2 cellular contexts compared by ENCODE assay signal in the genomic region with DNA sequence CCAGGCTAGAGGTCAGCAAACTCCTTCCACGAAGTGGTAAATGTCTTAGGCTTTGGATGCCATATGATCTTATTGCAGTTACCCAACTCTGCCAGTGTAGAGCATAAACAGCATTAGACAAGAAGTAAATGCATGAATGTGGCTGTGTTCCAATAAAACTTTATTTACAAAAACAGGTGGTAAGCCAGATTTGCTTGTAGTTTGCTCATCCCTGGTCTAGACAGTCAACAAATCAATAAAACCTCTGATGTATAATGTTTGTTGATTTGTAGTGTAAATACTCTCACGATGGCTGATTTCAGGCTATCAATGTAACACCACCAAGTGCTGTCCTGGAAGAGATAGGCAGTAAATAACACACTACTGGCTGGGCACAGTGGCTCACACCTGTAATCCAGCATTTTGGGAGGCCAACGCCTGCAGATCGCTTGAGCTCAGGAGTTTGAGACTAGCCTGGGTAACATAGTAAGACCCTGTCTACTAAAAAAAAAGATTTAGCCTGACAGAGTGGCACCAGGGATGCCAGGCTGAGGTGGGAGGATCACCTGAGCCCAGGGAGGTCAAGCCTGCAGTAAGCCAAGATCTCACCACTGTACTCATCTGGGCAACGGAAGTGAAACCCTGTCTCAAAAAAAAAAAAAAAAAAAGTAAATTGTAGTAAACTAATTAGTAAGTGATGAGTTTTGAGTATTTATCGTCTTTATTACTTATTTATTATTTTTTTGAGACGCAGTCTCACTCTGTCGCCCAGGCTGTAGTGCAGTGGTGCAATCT.
TF ChIP-seq lines count a peak whose summit lies in the region.

No MANE protein-coding gene starts in this region.

TF ChIP-seq in K562, 482 proteins besides CTCF, POLR2A, EP300 and RAD21:
- no peak for TF ChIP-seq ZNF436 (CRISPR knock-in tag; IDR thresholded peaks at IDR 0.05)
- TF ChIP-seq, protein P1, sequence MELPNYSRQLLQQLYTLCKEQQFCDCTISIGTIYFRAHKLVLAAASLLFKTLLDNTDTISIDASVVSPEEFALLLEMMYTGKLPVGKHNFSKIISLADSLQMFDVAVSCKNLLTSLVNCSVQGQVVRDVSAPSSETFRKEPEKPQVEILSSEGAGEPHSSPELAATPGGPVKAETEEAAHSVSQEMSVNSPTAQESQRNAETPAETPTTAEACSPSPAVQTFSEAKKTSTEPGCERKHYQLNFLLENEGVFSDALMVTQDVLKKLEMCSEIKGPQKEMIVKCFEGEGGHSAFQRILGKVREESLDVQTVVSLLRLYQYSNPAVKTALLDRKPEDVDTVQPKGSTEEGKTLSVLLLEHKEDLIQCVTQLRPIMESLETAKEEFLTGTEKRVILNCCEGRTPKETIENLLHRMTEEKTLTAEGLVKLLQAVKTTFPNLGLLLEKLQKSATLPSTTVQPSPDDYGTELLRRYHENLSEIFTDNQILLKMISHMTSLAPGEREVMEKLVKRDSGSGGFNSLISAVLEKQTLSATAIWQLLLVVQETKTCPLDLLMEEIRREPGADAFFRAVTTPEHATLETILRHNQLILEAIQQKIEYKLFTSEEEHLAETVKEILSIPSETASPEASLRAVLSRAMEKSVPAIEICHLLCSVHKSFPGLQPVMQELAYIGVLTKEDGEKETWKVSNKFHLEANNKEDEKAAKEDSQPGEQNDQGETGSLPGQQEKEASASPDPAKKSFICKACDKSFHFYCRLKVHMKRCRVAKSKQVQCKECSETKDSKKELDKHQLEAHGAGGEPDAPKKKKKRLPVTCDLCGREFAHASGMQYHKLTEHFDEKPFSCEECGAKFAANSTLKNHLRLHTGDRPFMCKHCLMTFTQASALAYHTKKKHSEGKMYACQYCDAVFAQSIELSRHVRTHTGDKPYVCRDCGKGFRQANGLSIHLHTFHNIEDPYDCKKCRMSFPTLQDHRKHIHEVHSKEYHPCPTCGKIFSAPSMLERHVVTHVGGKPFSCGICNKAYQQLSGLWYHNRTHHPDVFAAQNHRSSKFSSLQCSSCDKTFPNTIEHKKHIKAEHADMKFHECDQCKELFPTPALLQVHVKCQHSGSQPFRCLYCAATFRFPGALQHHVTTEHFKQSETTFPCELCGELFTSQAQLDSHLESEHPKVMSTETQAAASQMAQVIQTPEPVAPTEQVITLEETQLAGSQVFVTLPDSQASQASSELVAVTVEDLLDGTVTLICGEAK (IDR thresholded peaks at IDR 0.05) = peak; percentile 97
- TF ChIP-seq, protein P1 (CRISPR knock-in tag; IDR thresholded peaks at IDR 0.05) = peak; percentile 96

TF ChIP-seq in SK-N-SH treated with all-trans-retinoic acid at 6 μM for 48 hours, 23 proteins besides CTCF, POLR2A, EP300 and RAD21:
- TF ChIP-seq, protein P2, sequence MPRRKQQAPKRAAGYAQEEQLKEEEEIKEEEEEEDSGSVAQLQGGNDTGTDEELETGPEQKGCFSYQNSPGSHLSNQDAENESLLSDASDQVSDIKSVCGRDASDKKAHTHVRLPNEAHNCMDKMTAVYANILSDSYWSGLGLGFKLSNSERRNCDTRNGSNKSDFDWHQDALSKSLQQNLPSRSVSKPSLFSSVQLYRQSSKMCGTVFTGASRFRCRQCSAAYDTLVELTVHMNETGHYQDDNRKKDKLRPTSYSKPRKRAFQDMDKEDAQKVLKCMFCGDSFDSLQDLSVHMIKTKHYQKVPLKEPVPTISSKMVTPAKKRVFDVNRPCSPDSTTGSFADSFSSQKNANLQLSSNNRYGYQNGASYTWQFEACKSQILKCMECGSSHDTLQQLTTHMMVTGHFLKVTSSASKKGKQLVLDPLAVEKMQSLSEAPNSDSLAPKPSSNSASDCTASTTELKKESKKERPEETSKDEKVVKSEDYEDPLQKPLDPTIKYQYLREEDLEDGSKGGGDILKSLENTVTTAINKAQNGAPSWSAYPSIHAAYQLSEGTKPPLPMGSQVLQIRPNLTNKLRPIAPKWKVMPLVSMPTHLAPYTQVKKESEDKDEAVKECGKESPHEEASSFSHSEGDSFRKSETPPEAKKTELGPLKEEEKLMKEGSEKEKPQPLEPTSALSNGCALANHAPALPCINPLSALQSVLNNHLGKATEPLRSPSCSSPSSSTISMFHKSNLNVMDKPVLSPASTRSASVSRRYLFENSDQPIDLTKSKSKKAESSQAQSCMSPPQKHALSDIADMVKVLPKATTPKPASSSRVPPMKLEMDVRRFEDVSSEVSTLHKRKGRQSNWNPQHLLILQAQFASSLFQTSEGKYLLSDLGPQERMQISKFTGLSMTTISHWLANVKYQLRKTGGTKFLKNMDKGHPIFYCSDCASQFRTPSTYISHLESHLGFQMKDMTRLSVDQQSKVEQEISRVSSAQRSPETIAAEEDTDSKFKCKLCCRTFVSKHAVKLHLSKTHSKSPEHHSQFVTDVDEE (CRISPR knock-in tag; IDR thresholded peaks at IDR 0.05) = no peak
- TF ChIP-seq, protein P3, sequence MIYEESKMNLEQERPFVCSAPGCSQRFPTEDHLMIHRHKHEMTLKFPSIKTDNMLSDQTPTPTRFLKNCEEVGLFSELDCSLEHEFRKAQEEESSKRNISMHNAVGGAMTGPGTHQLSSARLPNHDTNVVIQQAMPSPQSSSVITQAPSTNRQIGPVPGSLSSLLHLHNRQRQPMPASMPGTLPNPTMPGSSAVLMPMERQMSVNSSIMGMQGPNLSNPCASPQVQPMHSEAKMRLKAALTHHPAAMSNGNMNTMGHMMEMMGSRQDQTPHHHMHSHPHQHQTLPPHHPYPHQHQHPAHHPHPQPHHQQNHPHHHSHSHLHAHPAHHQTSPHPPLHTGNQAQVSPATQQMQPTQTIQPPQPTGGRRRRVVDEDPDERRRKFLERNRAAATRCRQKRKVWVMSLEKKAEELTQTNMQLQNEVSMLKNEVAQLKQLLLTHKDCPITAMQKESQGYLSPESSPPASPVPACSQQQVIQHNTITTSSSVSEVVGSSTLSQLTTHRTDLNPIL (CRISPR knock-in tag; IDR thresholded peaks at IDR 0.05; ENCODE audit: low read depth) = no peak
- no peak for TF ChIP-seq PPARA (CRISPR knock-in tag; IDR thresholded peaks at IDR 0.05; ENCODE audit: borderline replicate concordance)
- no peak for TF ChIP-seq ZNF565 (CRISPR knock-in tag; conservative IDR thresholded peaks at IDR 0.05; ENCODE audit: low read depth)
- no peak for TF ChIP-seq TOX (CRISPR knock-in tag; IDR thresholded peaks at IDR 0.05; ENCODE audit: borderline replicate concordance)
